ENCODE assay signal across 10 cellular contexts in genomic region chr19:1258161-1258492, GRCh38. TPM values are rescaled to one million over a fixed set of nuclear protein-coding genes. Genes with fewer than 3 reads are reported as not detected.
DNase-seq lines count a peak whose midpoint lies in the region; ATAC-seq and TF ChIP-seq lines count a peak whose summit lies in the region.
"Had no signal": no experiment of that assay in that cellular context is flagged by ENCODE, and none has a peak within 500 bp of the region (broad histone marks: within the 10 kb centered on the region; RNA-seq: fewer than 3 reads in every experiment).

No MANE protein-coding gene starts in this region.

- H3K4me1 Mint-ChIP-seq in CD8-positive, alpha-beta T cell (ENCODE audit: low read depth) = peaks cover 57% of the 10 kb centered on the region
- H3K4me1 Mint-ChIP-seq in effector memory CD8-positive, alpha-beta T cell (ENCODE audit: low read depth in 2 of 2) = peaks cover 42 to 47% of the 10 kb centered on the region in 2 donors
- peaks cover 34% of the 10 kb centered on the region for H3K4me1 Mint-ChIP-seq in progenitor cell of endocrine pancreas (ENCODE audit: low read depth)

- peaks cover 29% of the 10 kb centered on the region for H3K79me2 ChIP-seq in MM.1S (ENCODE audit: low read length)

- no peaks in the 10 kb centered on the region for H4K20me1 ChIP-seq in MM.1S (ENCODE audit: insufficient read depth, low read length)

- no peaks in the 10 kb centered on the region for H3K9me3 Mint-ChIP-seq in CD8-positive, alpha-beta T cell
- no peaks in the 10 kb centered on the region for H3K9me3 Mint-ChIP-seq in effector memory CD8-positive, alpha-beta T cell
- H3K9me3 Mint-ChIP-seq in progenitor cell of endocrine pancreas (ENCODE audit: low read depth) = no peaks in the 10 kb centered on the region

- no peak overlapping the region for H3K4me3 ChIP-seq in CD8-positive, alpha-beta T cell (ENCODE audit: low read depth, low read length)
- no peak overlapping the region for H3K4me3 ChIP-seq in MM.1S (ENCODE audit: low read length)

- no peak overlapping the region for H2AFZ ChIP-seq in MM.1S (ENCODE audit: low read length)

- H3K9ac ChIP-seq in MM.1S (ENCODE audit: low read length) = no peak overlapping the region; the same call in 1 of the 2 replicates

- no peaks in the 10 kb centered on the region for H3K27me3 Mint-ChIP-seq in CD8-positive, alpha-beta T cell (ENCODE audit: low read depth)
- no peaks in the 10 kb centered on the region for H3K27me3 Mint-ChIP-seq in effector memory CD8-positive, alpha-beta T cell
- no peaks in the 10 kb centered on the region for H3K27me3 Mint-ChIP-seq in progenitor cell of endocrine pancreas

- peaks cover 91% of the 10 kb centered on the region for H3K4me1 ChIP-seq in CD8-positive, alpha-beta T cell (ENCODE audit: insufficient read depth, low read length)
- peaks cover 23% of the 10 kb centered on the region for H3K4me1 ChIP-seq in MM.1S (ENCODE audit: low read length)

- POLR2A ChIA-PET in CD8-positive, alpha-beta T cell (lab: Charles Lee) = interaction anchor here (1.1 to 4.5 kb wide), 2 partner anchors 9 to 11 kb away, joined by 3 to 40 read pairs; partner anchors contain the start of gene CIRBP

- H3K36me3 Mint-ChIP-seq in CD8-positive, alpha-beta T cell = peaks cover 27% of the 10 kb centered on the region
- peaks cover 90% of the 10 kb centered on the region for H3K36me3 Mint-ChIP-seq in effector memory CD8-positive, alpha-beta T cell (ENCODE audit: insufficient read depth)
- H3K36me3 Mint-ChIP-seq in progenitor cell of endocrine pancreas (ENCODE audit: insufficient read depth) = peaks cover 14% of the 10 kb centered on the region

- no peaks in the 10 kb centered on the region for H3K9me2 ChIP-seq in MM.1S (replicated peaks; ENCODE audit: insufficient read depth, low read length)

- no peaks in the 10 kb centered on the region for H3K27me3 ChIP-seq in CD8-positive, alpha-beta T cell (ENCODE audit: insufficient read depth, low read length)
- H3K27me3 ChIP-seq in MM.1S (replicated peaks; ENCODE audit: insufficient read depth, low read length) = no peaks in the 10 kb centered on the region

- no peak for DNase-seq in CD8-positive, alpha-beta T cell
- DNase-seq in MM.1S (no peak), progenitor cell of endocrine pancreas (ENCODE audit: low spot score, unreplicated experiment) (no peak), glomerular visceral epithelial cell (ENCODE audit: extremely low spot score) (no peak), COLO668 (lab: John Stamatoyannopoulos, UW; ENCODE audit: unreplicated experiment) (no peak)
- no peak for DNase-seq in effector memory CD8-positive, alpha-beta T cell
- DNase-seq: activated CD4-positive, CD25-positive, alpha-beta regulatory T cell; NCI-H226 had no signal

- peaks cover 23% of the 10 kb centered on the region for H3F3A ChIP-seq in MM.1S (ENCODE audit: insufficient read depth, low read length)

- H3K4me2 ChIP-seq in MM.1S (ENCODE audit: low read depth, low read length) = peak overlapping the region; percentile 98; the same call in 1 of the 2 replicates

- peaks cover 36% of the 10 kb centered on the region for H3K36me3 ChIP-seq in CD8-positive, alpha-beta T cell (ENCODE audit: insufficient read depth, low read length)
- peaks cover 12% of the 10 kb centered on the region; the same call in 1 of the 2 replicates for H3K36me3 ChIP-seq in MM.1S (replicated peaks; ENCODE audit: insufficient read depth, low read length)

- peak overlapping the region; percentile 99 for H3K27ac ChIP-seq in CD8-positive, alpha-beta T cell (ENCODE audit: low read depth, low read length)
- 0 out of 2 replicates have a peak overlapping the region, but pooled peaks have one; percentile 4 for H3K27ac ChIP-seq in MM.1S (ENCODE audit: low read length)

- CTCF ChIA-PET in CD8-positive, alpha-beta T cell (lab: Charles Lee) = interaction anchor here (0.7 to 16.0 kb wide), 2 partner anchors 9 to 15 kb away, joined by 5 to 498 read pairs; partner anchors contain the start of gene ATP5F1D

- ATAC-seq in CD8-positive, alpha-beta T cell = no peak
- no peak for ATAC-seq in effector memory CD8-positive, alpha-beta T cell (replicated peaks)
- ATAC-seq in HG03342 (IDR thresholded peaks at IDR 0.05; ENCODE audit: unreplicated experiment) (no peak), GM18861 (IDR thresholded peaks at IDR 0.05; ENCODE audit: unreplicated experiment) (no peak)

- H3K27ac Mint-ChIP-seq in CD8-positive, alpha-beta T cell = peak overlapping the region; percentile 96
- H3K27ac Mint-ChIP-seq in effector memory CD8-positive, alpha-beta T cell = peak overlapping the region; percentile 98 to 99
- peak overlapping the region; percentile 71 for H3K27ac Mint-ChIP-seq in progenitor cell of endocrine pancreas

- intact Hi-C loops in CD8-positive, alpha-beta T cell (cut with DNase I, micrococcal nuclease) = no loop called here

- peak overlapping the region; percentile 31 for H3K4me3 Mint-ChIP-seq in CD8-positive, alpha-beta T cell
- peak overlapping the region; percentile 89 to 94 for H3K4me3 Mint-ChIP-seq in effector memory CD8-positive, alpha-beta T cell
- H3K4me3 Mint-ChIP-seq in progenitor cell of endocrine pancreas (ENCODE audit: low read depth) = no peak overlapping the region

- H3K9me3 ChIP-seq in CD8-positive, alpha-beta T cell (ENCODE audit: low read length) = no peaks in the 10 kb centered on the region
- H3K9me3 ChIP-seq in MM.1S (replicated peaks; ENCODE audit: insufficient read depth, low read length) = no peaks in the 10 kb centered on the region

- TF ChIP-seq CTCF in CD8-positive, alpha-beta T cell (IDR thresholded peaks at IDR 0.05) = no peak
- no peak for TF ChIP-seq CTCF in MM.1S (IDR thresholded peaks at IDR 0.05; ENCODE audit: low read length)
- TF ChIP-seq CTCF in progenitor cell of endocrine pancreas (IDR thresholded peaks at IDR 0.05; ENCODE audit: unreplicated experiment) = no peak

RNA-seq across cellular contexts. Expression of gene MIDN, which starts 9.7 kb away (rescaled TPM):
- 100 to 1,000 TPM; 305 to 314 TPM for total RNA-seq in CD8-positive, alpha-beta T cell
- 187 and 193 TPM in 2 replicates for total RNA-seq in progenitor cell of endocrine pancreas

RNA-seq across cellular contexts. Expression of gene CIRBP, which starts 11.0 kb away (rescaled TPM):
- total RNA-seq in CD8-positive, alpha-beta T cell = 100 to 1,000 TPM; 689 to 695 TPM
- 462 and 465 TPM in 2 replicates for total RNA-seq in progenitor cell of endocrine pancreas

RNA-seq across cellular contexts. Expression of gene ATP5F1D, which starts 16.6 kb away (rescaled TPM):
- 10 to 100 TPM; 86.2 to 96.3 TPM for total RNA-seq in CD8-positive, alpha-beta T cell
- total RNA-seq in progenitor cell of endocrine pancreas = 107 and 117 TPM in 2 replicates

RNA-seq across cellular contexts. Expression of gene FAM174C, which starts 17.2 kb away (rescaled TPM):
- 10 to 100 TPM; 36.2 to 37.4 TPM for total RNA-seq in CD8-positive, alpha-beta T cell
- 30.0 and 31.8 TPM in 2 replicates for total RNA-seq in progenitor cell of endocrine pancreas

RNA-seq across cellular contexts. Expression of gene CBARP, which starts 20.3 kb away (rescaled TPM):
- under 1 TPM; 0.49 to 0.67 TPM for total RNA-seq in CD8-positive, alpha-beta T cell
- 12.4 and 13.0 TPM in 2 replicates for total RNA-seq in progenitor cell of endocrine pancreas
